In genomic region chr19:58348080-58348479, GRCh38 we compare ENCODE assay signal across 8 cellular contexts. TPM values are rescaled to one million over a fixed set of nuclear protein-coding genes. Genes with fewer than 3 reads are reported as not detected.
DNase-seq lines count a peak whose midpoint lies in the region; TF ChIP-seq lines count a peak whose summit lies in the region.
"Not testable (repeated sequence)": the region's sequence is repeated elsewhere in the genome, so short reads cannot be mapped to it uniquely, and the experiment has no call there.

No MANE protein-coding gene starts in this region.

- peaks cover 0 to 11% (median 7%) of the 10 kb centered on the region in 11 experiments; a peak in 10 of 22 replicates for H3K9me3 ChIP-seq in BLaER1 treated with 17β-estradiol and CSF1 and Interleukin-3, amounts not matched to agents 10 nM and 100 nM (replicated peaks in 1 of 11)
- H3K9me3 ChIP-seq in HEK293 (ENCODE audit: control insufficient read depth, insufficient read depth, low read depth, low read length); ectodermal cell (ENCODE audit: control insufficient read depth, low read length); iPS-15b (ENCODE audit: control insufficient read depth, insufficient read depth, low read length): not testable (repeated sequence)

- DNase-seq in RWPE1 (ENCODE audit: low spot score); activated naive CD4-positive, alpha-beta T cell treated with anti-CD3 and anti-CD28 coated beads for 36 hours; nephron progenitor cell: not testable (repeated sequence)

- H3K36me3 ChIP-seq in BLaER1 treated with 17β-estradiol and CSF1 and Interleukin-3, amounts not matched to agents 10 nM and 100 nM = peaks cover 5 to 52% (median 27%) of the 10 kb centered on the region in 11 experiments; a peak in 19 of 22 replicates
- H3K36me3 ChIP-seq in HEK293 (ENCODE audit: control insufficient read depth in 2 of 2, insufficient read depth in 1 of 2, low read length in 2 of 2); ectodermal cell (ENCODE audit: control insufficient read depth, insufficient read depth, low read length); iPS-15b (ENCODE audit: control insufficient read depth, insufficient read depth, low read length): not testable (repeated sequence)

- POLR2A ChIA-PET in HEK293 (lab: Yijun Ruan, JAX) = interaction anchor here (0.6 to 3.0 kb wide), 9 partner anchors 15 to 1064 kb away, joined by 3 to 29 read pairs (median 6); partner anchors contain the start of genes ZBTB45, ZNF497, ZNF584 and ZNF8
- POLR2A ChIA-PET in RWPE1 (lab: Yijun Ruan, JAX; ENCODE audit: low non-redundant PET) = not testable (repeated sequence)

- H3K27me3 ChIP-seq in BLaER1 treated with 17β-estradiol and CSF1 and Interleukin-3, amounts not matched to agents 10 nM and 100 nM; iPS-15b (ENCODE audit: control insufficient read depth, insufficient read depth, low read length): not testable (repeated sequence)
- peaks cover 20% of the 10 kb centered on the region for H3K27me3 ChIP-seq in ectodermal cell (ENCODE audit: control insufficient read depth, insufficient read depth, low read length, poor library complexity, severe bottlenecking)

- intact Hi-C loops in activated naive CD4-positive, alpha-beta T cell treated with anti-CD3 and anti-CD28 coated beads for 36 hours (cut with micrococcal nuclease) = not testable (repeated sequence)

- not testable (repeated sequence) for TF ChIP-seq CTCF in HEK293 (tag by site-specific recombination; IDR thresholded peaks at IDR 0.05); RWPE1 (conservative IDR thresholded peaks at IDR 0.05; ENCODE audit: low read depth); nephron progenitor cell (IDR thresholded peaks at IDR 0.05)

- not testable (repeated sequence) for H3K36me3 Mint-ChIP-seq in activated naive CD4-positive, alpha-beta T cell treated with anti-CD3 and anti-CD28 coated beads for 36 hours (ENCODE audit: low read depth); stimulated activated naive CD8-positive, alpha-beta T cell treated with anti-CD3 and anti-CD28 coated beads, Interleukin-15, Interleukin-2, amounts not matched to agents 100 ng/mL and 50 ng/mL, for 24 hours (ENCODE audit: low read depth)
- H3K36me3 Mint-ChIP-seq in nephron progenitor cell (ENCODE audit: low read depth) = peaks cover 14% of the 10 kb centered on the region

- H3K27ac ChIP-seq in BLaER1 treated with 17β-estradiol and CSF1 and Interleukin-3, amounts not matched to agents 10 nM and 100 nM = peak overlapping the region; percentile 55 to 98 (median 87); a peak in 21 of 22 replicates
- peak overlapping the region; percentile 34; the same call in 1 of the 2 replicates for H3K27ac ChIP-seq in HEK293 (ENCODE audit: extremely low read depth, low read depth, low read length)
- peak overlapping the region; percentile 68 for H3K27ac ChIP-seq in RWPE1
- not testable (repeated sequence) for H3K27ac ChIP-seq in ectodermal cell (ENCODE audit: insufficient read depth, low read depth, low read length, poor library complexity, severe bottlenecking)

- not testable (repeated sequence) for H3K9me3 Mint-ChIP-seq in activated naive CD4-positive, alpha-beta T cell treated with anti-CD3 and anti-CD28 coated beads for 36 hours; nephron progenitor cell; stimulated activated naive CD8-positive, alpha-beta T cell treated with anti-CD3 and anti-CD28 coated beads, Interleukin-15, Interleukin-2, amounts not matched to agents 100 ng/mL and 50 ng/mL, for 24 hours

- H3K4me1 ChIP-seq in BLaER1 treated with 17β-estradiol and CSF1 and Interleukin-3, amounts not matched to agents 10 nM and 100 nM = peaks cover 46 to 79% (median 64%) of the 10 kb centered on the region in 10 experiments
- H3K4me1 ChIP-seq in HEK293 (ENCODE audit: control insufficient read depth, insufficient read depth, low read length); ectodermal cell (ENCODE audit: control insufficient read depth, insufficient read depth, low read length); iPS-15b (ENCODE audit: control insufficient read depth, insufficient read depth, low read length): not testable (repeated sequence)

- not testable (repeated sequence) for H3K27me3 Mint-ChIP-seq in activated naive CD4-positive, alpha-beta T cell treated with anti-CD3 and anti-CD28 coated beads for 36 hours (ENCODE audit: low read depth); stimulated activated naive CD8-positive, alpha-beta T cell treated with anti-CD3 and anti-CD28 coated beads, Interleukin-15, Interleukin-2, amounts not matched to agents 100 ng/mL and 50 ng/mL, for 24 hours
- H3K27me3 Mint-ChIP-seq in nephron progenitor cell (ENCODE audit: low read depth, poor library complexity) = peaks cover 32% of the 10 kb centered on the region

- WGBS in ectodermal cell, 2 experiments = 17 to 18% methylated on average over 12 of the region's 12 CpGs

- peak overlapping the region; percentile 86 to 99 (median 96) for H3K4me2 ChIP-seq in BLaER1 treated with 17β-estradiol and CSF1 and Interleukin-3, amounts not matched to agents 10 nM and 100 nM

- peak overlapping the region; percentile 87 for H3K4me3 Mint-ChIP-seq in activated naive CD4-positive, alpha-beta T cell treated with anti-CD3 and anti-CD28 coated beads for 36 hours
- peak overlapping the region; percentile 92 for H3K4me3 Mint-ChIP-seq in nephron progenitor cell
- peak overlapping the region; percentile 95 for H3K4me3 Mint-ChIP-seq in stimulated activated naive CD8-positive, alpha-beta T cell treated with anti-CD3 and anti-CD28 coated beads, Interleukin-15, Interleukin-2, amounts not matched to agents 100 ng/mL and 50 ng/mL, for 24 hours

- H3K4me3 ChIP-seq in BLaER1 treated with 17β-estradiol and CSF1 and Interleukin-3, amounts not matched to agents 10 nM and 100 nM = peak overlapping the region; percentile 72 to 93 (median 82)
- H3K4me3 ChIP-seq in HEK293 (ENCODE audit: low read depth, low read length) (peak overlapping the region; percentile 79), ectodermal cell (ENCODE audit: insufficient read depth, low read depth, low read length) (peak overlapping the region; percentile 66), iPS-15b (ENCODE audit: low read depth, low read length) (peak overlapping the region; percentile 71)

- H3K4me1 Mint-ChIP-seq in activated naive CD4-positive, alpha-beta T cell treated with anti-CD3 and anti-CD28 coated beads for 36 hours (ENCODE audit: low read depth) = peaks cover 23% of the 10 kb centered on the region
- peaks cover 33% of the 10 kb centered on the region for H3K4me1 Mint-ChIP-seq in nephron progenitor cell
- H3K4me1 Mint-ChIP-seq in stimulated activated naive CD8-positive, alpha-beta T cell treated with anti-CD3 and anti-CD28 coated beads, Interleukin-15, Interleukin-2, amounts not matched to agents 100 ng/mL and 50 ng/mL, for 24 hours (ENCODE audit: low read depth) = peaks cover 29% of the 10 kb centered on the region

- CTCF ChIA-PET in HEK293 (lab: Yijun Ruan, JAX) = interaction anchor here (0.6 to 1.6 kb wide), 5 partner anchors 15 to 227 kb away, joined by 3 to 9 read pairs (median 3); partner anchors contain the start of genes ZBTB45 and ZNF497
- CTCF ChIA-PET in RWPE1 (lab: Yijun Ruan, JAX) = interaction anchor here (1.1 kb wide), 1 partner anchor 14 kb away, joined by 3 read pairs; the partner anchor contains the start of gene ZNF497
- CTCF ChIA-PET in activated naive CD4-positive, alpha-beta T cell treated with anti-CD3 and anti-CD28 coated beads for 36 hours (lab: Charles Lee) = interaction anchor here (0.6 to 0.7 kb wide), 2 partner anchors 120 to 129 kb away, joined by 3 to 4 read pairs; no protein-coding TSS in a partner anchor

- not testable (repeated sequence) for H3K27ac Mint-ChIP-seq in activated naive CD4-positive, alpha-beta T cell treated with anti-CD3 and anti-CD28 coated beads for 36 hours; nephron progenitor cell
- peak overlapping the region; percentile 91 for H3K27ac Mint-ChIP-seq in stimulated activated naive CD8-positive, alpha-beta T cell treated with anti-CD3 and anti-CD28 coated beads, Interleukin-15, Interleukin-2, amounts not matched to agents 100 ng/mL and 50 ng/mL, for 24 hours

- peak overlapping the region; percentile 79 to 91 (median 86) for H3K9ac ChIP-seq in BLaER1 treated with 17β-estradiol and CSF1 and Interleukin-3, amounts not matched to agents 10 nM and 100 nM
- H3K9ac ChIP-seq in iPS-15b (ENCODE audit: low read depth, low read length) = peak overlapping the region; percentile 66

- H4K20me1 ChIP-seq in BLaER1 treated with 17β-estradiol and CSF1 and Interleukin-3, amounts not matched to agents 10 nM and 100 nM = peaks cover 15 to 39% (median 28%) of the 10 kb centered on the region in 11 experiments; a peak in 18 of 22 replicates

RNA-seq across cellular contexts. Expression of gene A1BG, which starts 5.2 kb away (rescaled TPM):
- total RNA-seq in activated naive CD4-positive, alpha-beta T cell treated with anti-CD3 and anti-CD28 coated beads for 36 hours = 1 to 10 TPM; 6.1 to 7.4 TPM
- 10.3 TPM for polyA plus RNA-seq in ectodermal cell (2013, experiment 1 of 4)
- polyA plus RNA-seq in ectodermal cell (2013, experiment 2 of 4) = 9.8 TPM
- polyA plus RNA-seq in ectodermal cell (2013, experiment 3 of 4) = 16.8 TPM
- 13.0 TPM for polyA plus RNA-seq in ectodermal cell (2013, experiment 4 of 4)

RNA-seq across cellular contexts. Expression of gene ZNF497, which starts 14.5 kb away (rescaled TPM):
- under 1 TPM; 0.40 to 0.41 TPM for total RNA-seq in activated naive CD4-positive, alpha-beta T cell treated with anti-CD3 and anti-CD28 coated beads for 36 hours
- polyA plus RNA-seq in ectodermal cell (2013, experiment 1 of 4) = 5.3 TPM
- 6.4 TPM for polyA plus RNA-seq in ectodermal cell (2013, experiment 2 of 4)
- polyA plus RNA-seq in ectodermal cell (2013, experiment 3 of 4) = 5.2 TPM
- polyA plus RNA-seq in ectodermal cell (2013, experiment 4 of 4) = 4.8 TPM

RNA-seq across cellular contexts. Expression of gene ZSCAN22, which starts 21.3 kb away (rescaled TPM):
- total RNA-seq in activated naive CD4-positive, alpha-beta T cell treated with anti-CD3 and anti-CD28 coated beads for 36 hours = 1 to 10 TPM; 1.2 to 1.3 TPM
- 3.5 TPM for polyA plus RNA-seq in ectodermal cell (2013, experiment 1 of 4)
- polyA plus RNA-seq in ectodermal cell (2013, experiment 2 of 4) = 3.5 TPM
- 2.3 TPM for polyA plus RNA-seq in ectodermal cell (2013, experiment 3 of 4)
- 2.6 TPM for polyA plus RNA-seq in ectodermal cell (2013, experiment 4 of 4)

RNA-seq across cellular contexts. Expression of gene ZNF837, which starts 32.8 kb away (rescaled TPM):
- total RNA-seq in activated naive CD4-positive, alpha-beta T cell treated with anti-CD3 and anti-CD28 coated beads for 36 hours = 1 to 10 TPM; 1.7 to 1.9 TPM
- 3.0 TPM for polyA plus RNA-seq in ectodermal cell (2013, experiment 1 of 4)
- 3.1 TPM for polyA plus RNA-seq in ectodermal cell (2013, experiment 2 of 4)
- 4.1 TPM for polyA plus RNA-seq in ectodermal cell (2013, experiment 3 of 4)
- polyA plus RNA-seq in ectodermal cell (2013, experiment 4 of 4) = 3.1 TPM

RNA-seq across cellular contexts. Expression of gene RPS5, which starts 39.0 kb away (rescaled TPM):
- total RNA-seq in activated naive CD4-positive, alpha-beta T cell treated with anti-CD3 and anti-CD28 coated beads for 36 hours = 1,000 to 10,000 TPM; 1,806 to 1,853 TPM
- polyA plus RNA-seq in ectodermal cell (2013, experiment 1 of 4) = 1,611 TPM
- polyA plus RNA-seq in ectodermal cell (2013, experiment 2 of 4) = 1,629 TPM
- 1,522 TPM for polyA plus RNA-seq in ectodermal cell (2013, experiment 3 of 4)
- polyA plus RNA-seq in ectodermal cell (2013, experiment 4 of 4) = 1,529 TPM
